ENCODE assay signal across 9 cellular contexts in the genomic region with DNA sequence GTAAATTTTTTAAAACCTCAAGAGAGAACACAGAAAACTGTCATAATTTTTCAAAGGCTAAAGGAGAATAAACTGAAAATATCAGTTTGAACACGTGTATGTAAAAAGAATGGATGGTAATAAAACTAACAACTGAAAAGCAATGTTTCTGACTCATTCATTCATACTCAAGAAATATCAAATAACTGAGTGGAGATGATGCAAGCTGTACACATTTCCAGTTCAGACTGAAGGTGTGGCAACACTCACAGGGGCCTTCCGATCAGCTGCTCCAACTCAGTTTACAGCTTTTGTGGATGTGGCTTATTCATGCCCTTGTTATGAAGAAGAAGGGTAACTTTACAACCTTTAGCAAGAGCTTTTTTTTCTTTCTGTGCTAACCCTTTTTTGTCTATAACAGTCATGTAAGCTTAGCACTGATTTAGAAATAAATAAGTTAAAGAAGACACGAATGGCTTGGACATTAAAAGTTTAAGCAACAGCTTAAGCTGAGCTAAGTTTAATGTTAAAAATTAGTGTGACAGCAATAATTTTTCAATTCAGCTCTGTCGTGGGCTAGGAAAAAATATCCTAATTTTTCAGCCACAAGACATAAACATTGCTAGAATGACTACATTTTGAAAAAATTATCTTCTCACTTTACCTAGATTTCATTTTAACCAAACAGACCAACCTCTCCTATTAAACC.
DNase-seq lines count a peak whose midpoint lies in the region; ATAC-seq and TF ChIP-seq lines count a peak whose summit lies in the region.
"Had no signal": no experiment of that assay in that cellular context is flagged by ENCODE, and none has a peak within 500 bp of the region (broad histone marks: within the 10 kb centered on the region; RNA-seq: fewer than 3 reads in every experiment).

No MANE protein-coding gene starts in this region.

- H3K27me3 Mint-ChIP-seq in osteocyte (ENCODE audit: unreplicated experiment): no peaks in the 10 kb centered on the region

- H3K27ac ChIP-seq in caudate nucleus (ENCODE audit: low read depth, low read length): no peak overlapping the region
- H3K27ac ChIP-seq: C4-2B had no signal

- H3K36me3 Mint-ChIP-seq in osteocyte (ENCODE audit: unreplicated experiment): peaks cover 2% of the 10 kb centered on the region

- H3K4me1 Mint-ChIP-seq in osteocyte (ENCODE audit: unreplicated experiment): peaks cover 49% of the 10 kb centered on the region

- peak overlapping the region; percentile 95 for H3K4me3 Mint-ChIP-seq in osteocyte (ENCODE audit: unreplicated experiment)

- peak; percentile 13; the same call in 2 of the 3 replicates for ATAC-seq in SK-N-SH treated with all-trans-retinoic acid at 6 μM for 48 hours

- peak overlapping the region; percentile 92 for H3K27ac Mint-ChIP-seq in osteocyte (ENCODE audit: unreplicated experiment)

- no peaks in the 10 kb centered on the region for H3K9me3 Mint-ChIP-seq in osteocyte (ENCODE audit: unreplicated experiment)

- no peak for TF ChIP-seq CTCF in osteocyte (IDR thresholded peaks at IDR 0.05)

- DNase-seq in NCI-H82 (lab: John Stamatoyannopoulos, UW): peak; percentile 31
- DNase-seq in NCI-H82 treated with DMSO at 0.1 percent for 48 hours (lab: John Stamatoyannopoulos, UW; ENCODE audit: unreplicated experiment): no peak
- peak; percentile 54 for DNase-seq in central memory CD4-positive, alpha-beta T cell
- DNase-seq in osteocyte (ENCODE audit: extremely low spot score, unreplicated experiment): no peak
- DNase-seq in caudate nucleus (lab: John Stamatoyannopoulos, UW): no peak
- no peak for DNase-seq in NCI-H2029 (lab: John Stamatoyannopoulos, UW)
- no peak for DNase-seq in COR-L47 (lab: John Stamatoyannopoulos, UW)

TF ChIP-seq in SK-N-SH treated with all-trans-retinoic acid at 6 μM for 48 hours, 23 proteins besides CTCF, POLR2A, EP300 and RAD21:
- TF ChIP-seq, protein P1, sequence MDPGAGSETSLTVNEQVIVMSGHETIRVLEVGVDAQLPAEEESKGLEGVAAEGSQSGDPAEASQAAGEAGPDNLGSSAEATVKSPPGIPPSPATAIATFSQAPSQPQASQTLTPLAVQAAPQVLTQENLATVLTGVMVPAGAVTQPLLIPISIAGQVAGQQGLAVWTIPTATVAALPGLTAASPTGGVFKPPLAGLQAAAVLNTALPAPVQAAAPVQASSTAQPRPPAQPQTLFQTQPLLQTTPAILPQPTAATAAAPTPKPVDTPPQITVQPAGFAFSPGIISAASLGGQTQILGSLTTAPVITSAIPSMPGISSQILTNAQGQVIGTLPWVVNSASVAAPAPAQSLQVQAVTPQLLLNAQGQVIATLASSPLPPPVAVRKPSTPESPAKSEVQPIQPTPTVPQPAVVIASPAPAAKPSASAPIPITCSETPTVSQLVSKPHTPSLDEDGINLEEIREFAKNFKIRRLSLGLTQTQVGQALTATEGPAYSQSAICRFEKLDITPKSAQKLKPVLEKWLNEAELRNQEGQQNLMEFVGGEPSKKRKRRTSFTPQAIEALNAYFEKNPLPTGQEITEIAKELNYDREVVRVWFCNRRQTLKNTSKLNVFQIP (CRISPR knock-in tag; IDR thresholded peaks at IDR 0.05; ENCODE audit: borderline replicate concordance, low read depth): no peak
- TF ChIP-seq ESRRG (CRISPR knock-in tag; IDR thresholded peaks at IDR 0.05) (no peak), ZNF565 (CRISPR knock-in tag; conservative IDR thresholded peaks at IDR 0.05; ENCODE audit: low read depth) (no peak), ZFP3 (CRISPR knock-in tag; IDR thresholded peaks at IDR 0.05) (no peak), ZNF70 (CRISPR knock-in tag; IDR thresholded peaks at IDR 0.05) (no peak), RARB (CRISPR knock-in tag; IDR thresholded peaks at IDR 0.05) (no peak), CSDC2 (CRISPR knock-in tag; IDR thresholded peaks at IDR 0.05) (no peak), ISL1 (CRISPR knock-in tag; IDR thresholded peaks at IDR 0.05) (no peak), TOX (CRISPR knock-in tag; IDR thresholded peaks at IDR 0.05; ENCODE audit: borderline replicate concordance) (no peak), PPARA (CRISPR knock-in tag; IDR thresholded peaks at IDR 0.05; ENCODE audit: borderline replicate concordance) (no peak), BACH2 (CRISPR knock-in tag; IDR thresholded peaks at IDR 0.05; ENCODE audit: borderline replicate concordance) (no peak)
- TF ChIP-seq, protein P2, sequence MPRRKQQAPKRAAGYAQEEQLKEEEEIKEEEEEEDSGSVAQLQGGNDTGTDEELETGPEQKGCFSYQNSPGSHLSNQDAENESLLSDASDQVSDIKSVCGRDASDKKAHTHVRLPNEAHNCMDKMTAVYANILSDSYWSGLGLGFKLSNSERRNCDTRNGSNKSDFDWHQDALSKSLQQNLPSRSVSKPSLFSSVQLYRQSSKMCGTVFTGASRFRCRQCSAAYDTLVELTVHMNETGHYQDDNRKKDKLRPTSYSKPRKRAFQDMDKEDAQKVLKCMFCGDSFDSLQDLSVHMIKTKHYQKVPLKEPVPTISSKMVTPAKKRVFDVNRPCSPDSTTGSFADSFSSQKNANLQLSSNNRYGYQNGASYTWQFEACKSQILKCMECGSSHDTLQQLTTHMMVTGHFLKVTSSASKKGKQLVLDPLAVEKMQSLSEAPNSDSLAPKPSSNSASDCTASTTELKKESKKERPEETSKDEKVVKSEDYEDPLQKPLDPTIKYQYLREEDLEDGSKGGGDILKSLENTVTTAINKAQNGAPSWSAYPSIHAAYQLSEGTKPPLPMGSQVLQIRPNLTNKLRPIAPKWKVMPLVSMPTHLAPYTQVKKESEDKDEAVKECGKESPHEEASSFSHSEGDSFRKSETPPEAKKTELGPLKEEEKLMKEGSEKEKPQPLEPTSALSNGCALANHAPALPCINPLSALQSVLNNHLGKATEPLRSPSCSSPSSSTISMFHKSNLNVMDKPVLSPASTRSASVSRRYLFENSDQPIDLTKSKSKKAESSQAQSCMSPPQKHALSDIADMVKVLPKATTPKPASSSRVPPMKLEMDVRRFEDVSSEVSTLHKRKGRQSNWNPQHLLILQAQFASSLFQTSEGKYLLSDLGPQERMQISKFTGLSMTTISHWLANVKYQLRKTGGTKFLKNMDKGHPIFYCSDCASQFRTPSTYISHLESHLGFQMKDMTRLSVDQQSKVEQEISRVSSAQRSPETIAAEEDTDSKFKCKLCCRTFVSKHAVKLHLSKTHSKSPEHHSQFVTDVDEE (CRISPR knock-in tag; IDR thresholded peaks at IDR 0.05): no peak
- TF ChIP-seq, protein P3, sequence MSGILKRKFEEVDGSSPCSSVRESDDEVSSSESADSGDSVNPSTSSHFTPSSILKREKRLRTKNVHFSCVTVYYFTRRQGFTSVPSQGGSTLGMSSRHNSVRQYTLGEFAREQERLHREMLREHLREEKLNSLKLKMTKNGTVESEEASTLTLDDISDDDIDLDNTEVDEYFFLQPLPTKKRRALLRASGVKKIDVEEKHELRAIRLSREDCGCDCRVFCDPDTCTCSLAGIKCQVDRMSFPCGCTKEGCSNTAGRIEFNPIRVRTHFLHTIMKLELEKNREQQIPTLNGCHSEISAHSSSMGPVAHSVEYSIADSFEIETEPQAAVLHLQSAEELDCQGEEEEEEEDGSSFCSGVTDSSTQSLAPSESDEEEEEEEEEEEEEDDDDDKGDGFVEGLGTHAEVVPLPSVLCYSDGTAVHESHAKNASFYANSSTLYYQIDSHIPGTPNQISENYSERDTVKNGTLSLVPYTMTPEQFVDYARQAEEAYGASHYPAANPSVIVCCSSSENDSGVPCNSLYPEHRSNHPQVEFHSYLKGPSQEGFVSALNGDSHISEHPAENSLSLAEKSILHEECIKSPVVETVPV (CRISPR knock-in tag; IDR thresholded peaks at IDR 0.05): no peak
- TF ChIP-seq, protein P4, sequence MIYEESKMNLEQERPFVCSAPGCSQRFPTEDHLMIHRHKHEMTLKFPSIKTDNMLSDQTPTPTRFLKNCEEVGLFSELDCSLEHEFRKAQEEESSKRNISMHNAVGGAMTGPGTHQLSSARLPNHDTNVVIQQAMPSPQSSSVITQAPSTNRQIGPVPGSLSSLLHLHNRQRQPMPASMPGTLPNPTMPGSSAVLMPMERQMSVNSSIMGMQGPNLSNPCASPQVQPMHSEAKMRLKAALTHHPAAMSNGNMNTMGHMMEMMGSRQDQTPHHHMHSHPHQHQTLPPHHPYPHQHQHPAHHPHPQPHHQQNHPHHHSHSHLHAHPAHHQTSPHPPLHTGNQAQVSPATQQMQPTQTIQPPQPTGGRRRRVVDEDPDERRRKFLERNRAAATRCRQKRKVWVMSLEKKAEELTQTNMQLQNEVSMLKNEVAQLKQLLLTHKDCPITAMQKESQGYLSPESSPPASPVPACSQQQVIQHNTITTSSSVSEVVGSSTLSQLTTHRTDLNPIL (CRISPR knock-in tag; IDR thresholded peaks at IDR 0.05; ENCODE audit: low read depth): no peak

Comparison
In these comparisons a context has a peak if more than half of its experiments do, and no peak if none do; other contexts are left out.
1. DNase-seq: peak in NCI-H82 (single experiment) and central memory CD4-positive, alpha-beta T cell (single experiment); none in NCI-H82 treated with DMSO at 0.1 percent for 48 hours (single experiment), osteocyte (single experiment), caudate nucleus (0 of 61), NCI-H2029 (single experiment) and COR-L47 (single experiment).